In genomic region chr18:23137788-23138216, GRCh38 we compare ENCODE assay signal across 1 cellular context.
TF ChIP-seq lines count a peak whose summit lies in the region.

No MANE protein-coding gene starts in this region.

TF ChIP-seq in HEK293, 187 proteins besides CTCF, POLR2A, EP300 and RAD21 (continued from another document):
- TF ChIP-seq ZNF529 (tag by site-specific recombination; IDR thresholded peaks at IDR 0.05; ENCODE audit: insufficient replicate concordance) (no peak), ZNF146 (tag by site-specific recombination; IDR thresholded peaks at IDR 0.05) (no peak), KLF9 (tag by site-specific recombination; IDR thresholded peaks at IDR 0.05; ENCODE audit: low read depth) (no peak), ZBTB20 (tag by site-specific recombination; IDR thresholded peaks at IDR 0.05) (0 out of 2 replicates have a peak, but pooled peaks have one; percentile 22), ZNF707 (tag by site-specific recombination; IDR thresholded peaks at IDR 0.05) (no peak), ZNF600 (tag by site-specific recombination; IDR thresholded peaks at IDR 0.05) (peak; percentile 82), ZNF843 (tag by site-specific recombination; IDR thresholded peaks at IDR 0.05) (no peak), TRIM28 (IDR thresholded peaks at IDR 0.05; ENCODE audit: borderline replicate concordance, low read length) (peak; percentile 77; the same call in 1 of the 2 replicates), ZNF426 (tag by site-specific recombination; IDR thresholded peaks at IDR 0.05) (no peak), REPIN1 (tag by site-specific recombination; IDR thresholded peaks at IDR 0.05; ENCODE audit: low read depth) (no peak), ZNF776 (tag by site-specific recombination; IDR thresholded peaks at IDR 0.05; ENCODE audit: borderline replicate concordance) (no peak), ZNF433 (tag by site-specific recombination; IDR thresholded peaks at IDR 0.05; ENCODE audit: low read depth) (no peak), ZIC2 (tag by site-specific recombination; IDR thresholded peaks at IDR 0.05) (0 out of 2 replicates have a peak, but pooled peaks have one; percentile 14), ZNF341 (tag by site-specific recombination; IDR thresholded peaks at IDR 0.05; ENCODE audit: low read depth) (no peak), ZNF274 (IDR thresholded peaks at IDR 0.05; ENCODE audit: low read length) (no peak), ZNF274 (tag by site-specific recombination; IDR thresholded peaks at IDR 0.05; ENCODE audit: borderline replicate concordance) (no peak), ZNF660 (tag by site-specific recombination; IDR thresholded peaks at IDR 0.05) (no peak), WT1 (tag by site-specific recombination; IDR thresholded peaks at IDR 0.05) (no peak), PBX3 (CRISPR knock-in tag; IDR thresholded peaks at IDR 0.05) (no peak)
